In genomic region chr17:58278661-58279015, GRCh38 we compare ENCODE assay signal across 16 cellular contexts. TPM values are rescaled to one million over a fixed set of nuclear protein-coding genes. Genes with fewer than 3 reads are reported as not detected.
DNase-seq lines count a peak whose midpoint lies in the region; ATAC-seq and TF ChIP-seq lines count a peak whose summit lies in the region.
"Had no signal": no experiment of that assay in that cellular context is flagged by ENCODE, and none has a peak within 500 bp of the region (broad histone marks: within the 10 kb centered on the region; RNA-seq: fewer than 3 reads in every experiment).

No MANE protein-coding gene starts in this region.

- H3K27ac ChIP-seq in gastroesophageal sphincter: peak overlapping the region in 2 of 4 donors; percentile 22 to 24
- H3K27ac ChIP-seq in neutrophil: peak overlapping the region; percentile 21
- no peak overlapping the region for H3K27ac ChIP-seq in RWPE1
- H3K27ac ChIP-seq: C4-2B, transverse colon had no signal

- H3K27me3 ChIP-seq in gastroesophageal sphincter: peaks cover 44% of the 10 kb centered on the region
- no peaks in the 10 kb centered on the region for H3K27me3 ChIP-seq in neutrophil

- H3K4me1 ChIP-seq in gastroesophageal sphincter (peaks cover 0 to 14% (median 0%) of the 10 kb centered on the region in 3 donors), neutrophil (ENCODE audit: control insufficient read depth in 1 of 2, insufficient read depth in 1 of 2, low read depth in 1 of 2, low read length in 1 of 2) (peaks cover 79 to 84% of the 10 kb centered on the region in 2 experiments)

- CTCF ChIA-PET in RWPE1 (lab: Yijun Ruan, JAX): no interaction called here

- TF ChIP-seq CTCF in NB4 (IDR thresholded peaks at IDR 0.05; ENCODE audit: low read depth, low read length): no peak
- no peak for TF ChIP-seq CTCF in gastroesophageal sphincter (IDR thresholded peaks at IDR 0.05)
- TF ChIP-seq CTCF in neutrophil (IDR thresholded peaks at IDR 0.05): no peak
- no peak for TF ChIP-seq CTCF in RWPE1 (conservative IDR thresholded peaks at IDR 0.05; ENCODE audit: low read depth)

- no peak overlapping the region for H3K4me3 Mint-ChIP-seq in stimulated activated naive B cell treated with anti-CD40 and anti-IgM and Interleukin-4, amounts not matched to agents 10 μg/mL and 1 μg/mL and 100 μg/mL, for 72 hours
- H3K4me3 Mint-ChIP-seq: activated CD4-positive, alpha-beta T cell treated with anti-CD3 and anti-CD28 coated beads, Interleukin-2, amount 10 ng/mL, durations not matched to agents 7 days and 5 days; central memory CD8-positive, alpha-beta T cell; memory B cell had no signal

- WGBS in gastroesophageal sphincter (ENCODE audit: low coverage in 1 of 2), 2 donors: no CpG with 5 or more reads among the region's 5 CpGs

- H3K9me3 ChIP-seq in gastroesophageal sphincter: no peaks in the 10 kb centered on the region
- no peaks in the 10 kb centered on the region for H3K9me3 ChIP-seq in neutrophil
- H3K9me3 ChIP-seq: transverse colon had no signal

- no peak overlapping the region for H3K27ac Mint-ChIP-seq in stimulated activated naive B cell treated with anti-CD40 and anti-IgM and Interleukin-4, amounts not matched to agents 10 μg/mL and 1 μg/mL and 100 μg/mL, for 72 hours
- H3K27ac Mint-ChIP-seq: activated CD4-positive, alpha-beta T cell treated with anti-CD3 and anti-CD28 coated beads, Interleukin-2, amount 10 ng/mL, durations not matched to agents 7 days and 5 days; memory B cell had no signal

- no peaks in the 10 kb centered on the region for H3K36me3 ChIP-seq in gastroesophageal sphincter
- no peaks in the 10 kb centered on the region for H3K36me3 ChIP-seq in neutrophil
- H3K36me3 ChIP-seq: transverse colon had no signal

- H3K4me3 ChIP-seq in NB4 (ENCODE audit: low read depth, low read length) (peak overlapping the region; percentile 91), gastroesophageal sphincter (peak overlapping the region in 1 of 2 donors; percentile 39), neutrophil (ENCODE audit: low read depth in 1 of 2, low read length in 1 of 2) (peak overlapping the region; percentile 24 to 66)

- H3K27me3 Mint-ChIP-seq in stimulated activated naive B cell treated with anti-CD40 and anti-IgM and Interleukin-4, amounts not matched to agents 10 μg/mL and 1 μg/mL and 100 μg/mL, for 72 hours: peaks cover 26 to 29% of the 10 kb centered on the region in 2 donors

- peak; percentile 66 for ATAC-seq in gastroesophageal sphincter
- ATAC-seq in stimulated activated naive B cell treated with anti-CD40 and anti-IgM and Interleukin-4, amounts not matched to agents 10 μg/mL and 1 μg/mL and 100 μg/mL, for 72 hours (replicated peaks): no peak
- no peak for ATAC-seq in HG03159 (IDR thresholded peaks at IDR 0.05; ENCODE audit: unreplicated experiment)

- no peaks in the 10 kb centered on the region for H3K9me3 Mint-ChIP-seq in stimulated activated naive B cell treated with anti-CD40 and anti-IgM and Interleukin-4, amounts not matched to agents 10 μg/mL and 1 μg/mL and 100 μg/mL, for 72 hours
- H3K9me3 Mint-ChIP-seq: activated CD4-positive, alpha-beta T cell treated with anti-CD3 and anti-CD28 coated beads, Interleukin-2, amount 10 ng/mL, durations not matched to agents 7 days and 5 days; central memory CD8-positive, alpha-beta T cell; memory B cell had no signal

- H3K36me3 Mint-ChIP-seq in stimulated activated naive B cell treated with anti-CD40 and anti-IgM and Interleukin-4, amounts not matched to agents 10 μg/mL and 1 μg/mL and 100 μg/mL, for 72 hours: no peaks in the 10 kb centered on the region
- H3K36me3 Mint-ChIP-seq: memory B cell had no signal

- DNase-seq in AG20443 (ENCODE audit: low spot score) (peak; percentile 62), NB4 (ENCODE audit: low read depth) (peak; percentile 50), RWPE1 (ENCODE audit: low spot score) (no peak), HuH-7 (ENCODE audit: low spot score) (no peak)
- no peak for DNase-seq in stimulated activated naive B cell treated with anti-CD40 and anti-IgM and Interleukin-4, amounts not matched to agents 10 μg/mL and 1 μg/mL and 100 μg/mL, for 72 hours
- DNase-seq: activated CD4-positive, alpha-beta T cell treated with anti-CD3 and anti-CD28 coated beads, Interleukin-2, amount 10 ng/mL, durations not matched to agents 7 days and 5 days; NCI-H1436; T-helper 1 cell had no signal

- H3K4me1 Mint-ChIP-seq in stimulated activated naive B cell treated with anti-CD40 and anti-IgM and Interleukin-4, amounts not matched to agents 10 μg/mL and 1 μg/mL and 100 μg/mL, for 72 hours: peaks cover under 1 to 1% of the 10 kb centered on the region in 2 donors
- H3K4me1 Mint-ChIP-seq: central memory CD8-positive, alpha-beta T cell; memory B cell had no signal

- POLR2A ChIA-PET in RWPE1 (lab: Yijun Ruan, JAX; ENCODE audit: low non-redundant PET): no interaction called here

- TF ChIP-seq POLR2A in NB4 (IDR thresholded peaks at IDR 0.05; ENCODE audit: extremely low read depth, insufficient read length) (no peak), gastroesophageal sphincter (IDR thresholded peaks at IDR 0.05) (no peak)

- no peak for TF ChIP-seq EP300 in gastroesophageal sphincter (IDR thresholded peaks at IDR 0.05)

RNA-seq across cellular contexts. Expression of gene MPO, which starts 2.1 kb away (rescaled TPM):
- 1 to 10 TPM in 1 of 4 donors, not detected in 3; 1.6 TPM for total RNA-seq in gastroesophageal sphincter
- total RNA-seq: activated CD4-positive, alpha-beta T cell treated with anti-CD3 and anti-CD28 coated beads, Interleukin-2, amount 10 ng/mL, durations not matched to agents 7 days and 5 days; transverse colon had no signal

RNA-seq across cellular contexts. Expression of gene LPO, which starts 40.3 kb away (rescaled TPM):
- total RNA-seq in gastroesophageal sphincter: under 1 TPM in 2 of 4 donors, not detected in 2; 0.15 to 0.77 TPM
- total RNA-seq: activated CD4-positive, alpha-beta T cell treated with anti-CD3 and anti-CD28 coated beads, Interleukin-2, amount 10 ng/mL, durations not matched to agents 7 days and 5 days; frontal cortex; transverse colon had no signal

RNA-seq across cellular contexts. Expression of gene TSPOAP1, which starts 50.0 kb away (rescaled TPM):
- 10 to 100 TPM in 3 of 4 donors, 1 to 10 TPM in 1; 7.4 to 44.8 (median 23.0) TPM for total RNA-seq in gastroesophageal sphincter

RNA-seq across cellular contexts. Expression of gene MKS1, which starts 59.6 kb away (rescaled TPM):
- 1 to 10 TPM; 6.7 to 9.3 (median 7.9) TPM for total RNA-seq in gastroesophageal sphincter

Comparison
In these comparisons a context has a peak if more than half of its experiments do, and no peak if none do; other contexts are left out.
1. DNase-seq: peak in AG20443 (single experiment) and NB4 (single experiment); none in stimulated activated naive B cell treated with anti-CD40 and anti-IgM and Interleukin-4, amounts not matched to agents 10 μg/mL and 1 μg/mL and 100 μg/mL, for 72 hours (single experiment), RWPE1 (single experiment) and HuH-7 (single experiment).